15 cellular contexts compared by ENCODE assay signal in genomic region chr20:33744773-33745385, GRCh38. TPM values are rescaled to one million over a fixed set of nuclear protein-coding genes. Genes with fewer than 3 reads are reported as not detected.
DNase-seq lines count a peak whose midpoint lies in the region; ATAC-seq and TF ChIP-seq lines count a peak whose summit lies in the region.
"Had no signal": no experiment of that assay in that cellular context is flagged by ENCODE, and none has a peak within 500 bp of the region (broad histone marks: within the 10 kb centered on the region; RNA-seq: fewer than 3 reads in every experiment).

No MANE protein-coding gene starts in this region.

- H2AFZ ChIP-seq in mesenchymal stem cell (ENCODE audit: low read depth, low read length) = no peak overlapping the region

- no peak overlapping the region for H3K4me3 ChIP-seq in BLaER1
- H3K4me3 ChIP-seq in Peyer's patch = no peak overlapping the region
- H3K4me3 ChIP-seq in colonic mucosa = no peak overlapping the region
- no peak overlapping the region for H3K4me3 ChIP-seq in mesenchymal stem cell (ENCODE audit: insufficient read depth in 1 of 2, low read depth in 1 of 2, low read length in 2 of 2)
- H3K4me3 ChIP-seq: GM12878 had no signal

- TF ChIP-seq CTCF in Peyer's patch (IDR thresholded peaks at IDR 0.05) (no peak), colonic mucosa (IDR thresholded peaks at IDR 0.05) (no peak)

- no peak overlapping the region for H3K18ac ChIP-seq in mesenchymal stem cell (ENCODE audit: low read depth in 1 of 2, low read length in 2 of 2)

- H3K27ac ChIP-seq in BLaER1 (no peak overlapping the region), Peyer's patch (no peak overlapping the region), colonic mucosa (peak overlapping the region; percentile 44), mesenchymal stem cell (ENCODE audit: low read length, poor library complexity, severe bottlenecking) (no peak overlapping the region)
- H3K27ac ChIP-seq: C4-2B had no signal

- no peaks in the 10 kb centered on the region for H4K20me1 ChIP-seq in BLaER1

- TF ChIP-seq POLR2A in Peyer's patch (IDR thresholded peaks at IDR 0.05) = no peak

- H4K91ac ChIP-seq in mesenchymal stem cell (ENCODE audit: low read length) = peak overlapping the region; percentile 39

- H3K9me3 ChIP-seq in BLaER1 (no peaks in the 10 kb centered on the region), Peyer's patch (no peaks in the 10 kb centered on the region), colonic mucosa (no peaks in the 10 kb centered on the region), mesenchymal stem cell (ENCODE audit: control insufficient read depth, low read length) (no peaks in the 10 kb centered on the region)

- H3K4me2 ChIP-seq in BLaER1 (peak overlapping the region; percentile 33), mesenchymal stem cell (ENCODE audit: low read length, poor library complexity, severe bottlenecking) (no peak overlapping the region)

- no peak overlapping the region for H2BK120ac ChIP-seq in mesenchymal stem cell (ENCODE audit: low read depth, low read length)

- peak in 2 of 3 donors; percentile 62 to 78 for DNase-seq in Peyer's patch
- DNase-seq in colonic mucosa = peak; percentile 66
- DNase-seq in mesenchymal stem cell = no peak
- DNase-seq in NCI-H226 = no peak
- no peak for DNase-seq in SW480 (ENCODE audit: low spot score)
- no peak for DNase-seq in NCI-H128 (lab: John Stamatoyannopoulos, UW; ENCODE audit: unreplicated experiment)
- DNase-seq: ACHN; CD4-positive, alpha-beta memory T cell; DMS79; HCEC 1CT; HFFc6 had no signal

- no peak overlapping the region for H2BK5ac ChIP-seq in mesenchymal stem cell (ENCODE audit: low read depth, low read length, poor library complexity, severe bottlenecking)

- peaks cover 10% of the 10 kb centered on the region for H3K79me1 ChIP-seq in mesenchymal stem cell (replicated peaks; ENCODE audit: low read length, poor library complexity, severe bottlenecking)

- ATAC-seq in HG02610 (IDR thresholded peaks at IDR 0.05; ENCODE audit: unreplicated experiment) = no peak
- ATAC-seq: GM12878 had no signal

- H3K14ac ChIP-seq in mesenchymal stem cell (ENCODE audit: low read length in 2 of 2) = no peak overlapping the region

- no peak overlapping the region for H3K4ac ChIP-seq in mesenchymal stem cell (ENCODE audit: low read depth in 1 of 2, low read length in 2 of 2)

- no peak overlapping the region for H3K23ac ChIP-seq in mesenchymal stem cell (ENCODE audit: low read length in 2 of 2)

- WGBS in mesenchymal stem cell = 97% methylated on average over 14 of the region's 14 CpGs

- H3K36me3 ChIP-seq in BLaER1 = peaks cover 19% of the 10 kb centered on the region
- H3K36me3 ChIP-seq in Peyer's patch = peaks cover 0 to 4% (median 0%) of the 10 kb centered on the region in 3 donors
- H3K36me3 ChIP-seq in colonic mucosa = no peaks in the 10 kb centered on the region
- peaks cover 14 to 20% of the 10 kb centered on the region in 2 experiments for H3K36me3 ChIP-seq in mesenchymal stem cell (ENCODE audit: control insufficient read depth in 1 of 2, insufficient read depth in 2 of 2, low read depth in 1 of 2, low read length in 2 of 2)

- H4K8ac ChIP-seq in mesenchymal stem cell (ENCODE audit: low read length) = no peak overlapping the region

- no peak overlapping the region for H3K9ac ChIP-seq in BLaER1
- peak overlapping the region in 1 of 2 donors; percentile 26 for H3K9ac ChIP-seq in colonic mucosa (ENCODE audit: low read depth in 2 of 2, low read length in 2 of 2)
- no peak overlapping the region for H3K9ac ChIP-seq in mesenchymal stem cell (ENCODE audit: low read length)

- H3K27me3 ChIP-seq in BLaER1 (no peaks in the 10 kb centered on the region), Peyer's patch (no peaks in the 10 kb centered on the region), colonic mucosa (no peaks in the 10 kb centered on the region), mesenchymal stem cell (ENCODE audit: control insufficient read depth in 1 of 2, insufficient read depth in 1 of 2, low read length in 2 of 2) (no peaks in the 10 kb centered on the region)

- peaks cover 19% of the 10 kb centered on the region for H3K4me1 ChIP-seq in BLaER1
- H3K4me1 ChIP-seq in Peyer's patch = peaks cover 0 to 6% (median 0%) of the 10 kb centered on the region in 4 donors
- H3K4me1 ChIP-seq in colonic mucosa = no peaks in the 10 kb centered on the region
- peaks cover 12% of the 10 kb centered on the region for H3K4me1 ChIP-seq in mesenchymal stem cell (ENCODE audit: control insufficient read depth, insufficient read depth, low read depth, low read length)

- intact Hi-C loops in colonic mucosa (cut with DNase I) = no loop called here

- no peak overlapping the region for H2BK15ac ChIP-seq in mesenchymal stem cell (ENCODE audit: low read depth, poor library complexity, severe bottlenecking)

- no peak overlapping the region for H2AK5ac ChIP-seq in mesenchymal stem cell (ENCODE audit: low read length, severe bottlenecking)

- H2BK12ac ChIP-seq in mesenchymal stem cell (ENCODE audit: low read length in 2 of 2) = no peak overlapping the region

RNA-seq across cellular contexts. Expression of gene ZNF341, which starts 13.1 kb away (rescaled TPM):
- total RNA-seq in Peyer's patch (10 to 100 TPM in 1 of 4 donors, 1 to 10 TPM in 3; 2.5 to 13.5 (median 3.6) TPM), colonic mucosa (1 to 10 TPM; 2.7 to 6.1 TPM)
- polyA plus RNA-seq in mesenchymal stem cell (2013, experiment 1 of 2) = 1.4 TPM
- polyA plus RNA-seq in mesenchymal stem cell (2013, experiment 2 of 2) = 1.5 TPM

RNA-seq across cellular contexts. Expression of gene PXMP4, which starts 24.8 kb away (rescaled TPM):
- total RNA-seq in Peyer's patch (10 to 100 TPM in 2 of 4 donors, 1 to 10 TPM in 1, under 1 TPM in 1; 0.83 to 15.3 (median 8.1) TPM), colonic mucosa (10 to 100 TPM; 13.2 to 18.1 TPM)
- 3.2 TPM for polyA plus RNA-seq in mesenchymal stem cell (2013, experiment 1 of 2)
- polyA plus RNA-seq in mesenchymal stem cell (2013, experiment 2 of 2) = 2.7 TPM

RNA-seq across cellular contexts. Expression of gene E2F1, which starts 58.7 kb away (rescaled TPM):
- total RNA-seq in Peyer's patch = 10 to 100 TPM in 1 of 4 donors, 1 to 10 TPM in 3; 2.1 to 32.2 (median 4.9) TPM
- 10 to 100 TPM in 1 of 2 donors, 1 to 10 TPM in 1; 4.6 to 23.3 TPM for total RNA-seq in colonic mucosa
- 2.2 TPM for polyA plus RNA-seq in mesenchymal stem cell (2013, experiment 1 of 2)
- polyA plus RNA-seq in mesenchymal stem cell (2013, experiment 2 of 2) = 2.1 TPM

Comparison
In these comparisons a context has a peak if more than half of its experiments do, and no peak if none do; other contexts are left out.
1. DNase-seq: peak in Peyer's patch (2 of 3) and colonic mucosa (single experiment); none in mesenchymal stem cell (single experiment), NCI-H226 (single experiment), SW480 (single experiment) and NCI-H128 (single experiment).